ENCODE assay signal across 8 cellular contexts in genomic region chr12:123363743-123364531, GRCh38. TPM values are rescaled to one million over a fixed set of nuclear protein-coding genes. Genes with fewer than 3 reads are reported as not detected.
DNase-seq lines count a peak whose midpoint lies in the region; ATAC-seq, FAIRE-seq and TF ChIP-seq lines count a peak whose summit lies in the region.

No MANE protein-coding gene starts in this region.

- no peak for FAIRE-seq in keratinocyte (lab: Jason Lieb, UNC)

- ATAC-seq in HG03196 (IDR thresholded peaks at IDR 0.05; ENCODE audit: unreplicated experiment), result peak; percentile 14
- ATAC-seq in T-cell (replicated peaks in 1 of 4), result peak in 1 of 4 experiments; percentile 5

- H3K9me3 ChIP-seq in cardiac muscle cell (ENCODE audit: low read depth) (no peaks in the 10 kb centered on the region), keratinocyte (ENCODE audit: control insufficient read depth, low read depth, low read length) (no peaks in the 10 kb centered on the region)

- peak overlapping the region; percentile 33 for H2AFZ ChIP-seq in keratinocyte (ENCODE audit: control insufficient read depth, low read length)

- H3K36me3 Mint-ChIP-seq in T-cell, result no peaks in the 10 kb centered on the region
- no peaks in the 10 kb centered on the region for H3K36me3 Mint-ChIP-seq in brain

- H3K4me1 ChIP-seq in cardiac muscle cell (ENCODE audit: low read depth) (peaks cover 11% of the 10 kb centered on the region), keratinocyte (ENCODE audit: control insufficient read depth, extremely low read depth, insufficient read depth, low read length) (peaks cover 8% of the 10 kb centered on the region)

- H3K27ac Mint-ChIP-seq in T-cell (peak overlapping the region; percentile 83 to 88), brain (peak overlapping the region; percentile 87 to 91 (median 90))

- H4K20me1 ChIP-seq in keratinocyte (ENCODE audit: control insufficient read depth, extremely low read depth, insufficient read depth, low read length), result no peaks in the 10 kb centered on the region

- dilution Hi-C loops in keratinocyte (cut with MboI; ENCODE audit: extremely low pct_ligation_motif_present, low sequenced_read_pairs), result no loop called here

- POLR2A ChIA-PET in T-cell (lab: Charles Lee), result interaction anchor here in 1 of 2 donors (0.6 kb wide), 1 partner anchor 61 kb away, joined by 3 read pairs; no protein-coding TSS in a partner anchor

- H3K4me3 ChIP-seq in cardiac muscle cell (peak overlapping the region; percentile 95), keratinocyte (ENCODE audit: control insufficient read depth in 2 of 3, extremely low read depth in 1 of 3, insufficient read depth in 2 of 3, low read depth in 1 of 3, low read length in 3 of 3) (peak overlapping the region; percentile 74 to 91 (median 89))

- H3K4me1 Mint-ChIP-seq in T-cell, result peaks cover 28 to 35% (median 31%) of the 10 kb centered on the region in 3 donors
- peaks cover 29% of the 10 kb centered on the region for H3K4me1 Mint-ChIP-seq in brain

- no peaks in the 10 kb centered on the region for H3K9me1 ChIP-seq in keratinocyte (ENCODE audit: control insufficient read depth, extremely low read depth, insufficient read depth, low read length)

- peak; percentile 17 to 31 for DNase-seq in cardiac muscle cell (ENCODE audit: low read depth in 1 of 2, low spot score in 1 of 2)
- DNase-seq in cardiac septum (ENCODE audit: low spot score), result no peak
- peak in 22 of 34 experiments; percentile 5 to 36 (median 18) for DNase-seq in T-cell
- no peak for DNase-seq in keratinocyte (ENCODE audit: low read depth, low spot score)
- peak; percentile 25 for DNase-seq in stimulated activated CD4-positive, alpha-beta T cell treated with anti-CD3 and anti-CD28 coated beads, Interleukin-1b, Interleukin-23, amount 100 ng/mL, for 48 hours
- DNase-seq in NCI-H774 (lab: John Stamatoyannopoulos, UW), result no peak

- H3K4me3 Mint-ChIP-seq in T-cell, result peak overlapping the region; percentile 84 to 90 (median 86)
- peak overlapping the region; percentile 89 to 96 (median 96) for H3K4me3 Mint-ChIP-seq in brain

- H3K79me2 ChIP-seq in keratinocyte (ENCODE audit: control insufficient read depth, insufficient read depth, low read length), result peaks cover 54% of the 10 kb centered on the region

- H3K9ac ChIP-seq in keratinocyte (ENCODE audit: control insufficient read depth, extremely low read depth, insufficient read depth, low read length), result peak overlapping the region; percentile 93

- peak overlapping the region; percentile 90 for H3K4me2 ChIP-seq in keratinocyte (ENCODE audit: control insufficient read depth, extremely low read depth, insufficient read depth, low read depth, low read length)

- CTCF ChIA-PET in T-cell (lab: Charles Lee), result interaction anchor here (0.5 to 2.2 kb wide), 2 partner anchors 20 to 131 kb away, joined by 5 to 14 read pairs; partner anchors contain the start of genes KMT5A (in 1 of the 2) and MPHOSPH9 (in 1 of the 2)

- intact Hi-C loops in cardiac septum (cut with DNase I), result loop anchor here (2.0 to 5.0 kb wide), 3 partner anchors 19 to 218 kb away; partner anchors contain the start of gene TMED2

- no peak for TF ChIP-seq CTCF in cardiac muscle cell (IDR thresholded peaks at IDR 0.05; ENCODE audit: low read depth, low read length)
- no peak for TF ChIP-seq CTCF in brain (conservative IDR thresholded peaks at IDR 0.05)
- TF ChIP-seq CTCF in keratinocyte (optimal IDR thresholded peaks at IDR 0.05 in 1 of 3, IDR thresholded peaks at IDR 0.05 in 1 of 3, conservative IDR thresholded peaks at IDR 0.05 in 1 of 3; ENCODE audit: extremely low read depth in 1 of 3, insufficient read depth in 2 of 3, low read length in 3 of 3), result no peak

- H3K27me3 ChIP-seq in cardiac muscle cell (no peaks in the 10 kb centered on the region), keratinocyte (ENCODE audit: control insufficient read depth, extremely low read depth, insufficient read depth, low read length) (no peaks in the 10 kb centered on the region)

- peak overlapping the region; percentile 94 for H3K27ac ChIP-seq in cardiac muscle cell
- peak overlapping the region; percentile 81 for H3K27ac ChIP-seq in keratinocyte (ENCODE audit: control insufficient read depth, insufficient read depth, low read length)

- H3K36me3 ChIP-seq in cardiac muscle cell, result no peaks in the 10 kb centered on the region
- H3K36me3 ChIP-seq in keratinocyte (ENCODE audit: control insufficient read depth in 2 of 2, extremely low read depth in 1 of 2, insufficient read depth in 2 of 2, low read length in 2 of 2), result no peaks in the 10 kb centered on the region

- H3K9me3 Mint-ChIP-seq in T-cell, result no peaks in the 10 kb centered on the region
- H3K9me3 Mint-ChIP-seq in brain, result peaks cover 0 to 3% (median 0%) of the 10 kb centered on the region in 5 experiments

- H3K27me3 Mint-ChIP-seq in T-cell (no peaks in the 10 kb centered on the region), brain (peaks cover 4% of the 10 kb centered on the region)

RNA-seq across cellular contexts. Expression of gene SBNO1, which starts 0.7 kb away (rescaled TPM):
- total RNA-seq in cardiac muscle cell, result 10.3 and 17.7 TPM in 2 replicates
- polyA plus RNA-seq in cardiac muscle cell, result 10.4 and 21.4 TPM in 2 replicates
- total RNA-seq in cardiac septum, result 25.3 TPM
- total RNA-seq in T-cell, result 10 to 100 TPM; 36.1 to 42.1 (median 38.6) TPM
- 5.5 TPM for polyA plus RNA-seq in brain (ENCODE audit: insufficient read depth, low read depth, low replicate concordance)
- polyA plus RNA-seq in keratinocyte, result 11.0 to 18.4 TPM (median 12.0 TPM) in 3 replicates
- polyA plus RNA-seq in keratinocyte (2011; ENCODE audit: low read depth), result 40.5 TPM
- polyA plus RNA-seq in keratinocyte (2011; cell fraction: cytosol; rRNA removed), result 7.3 and 11.4 TPM in 2 replicates
- 11.7 and 15.2 TPM in 2 replicates for polyA plus RNA-seq in keratinocyte (2011; cell fraction: nucleus; rRNA removed)
- polyA plus RNA-seq in keratinocyte (2012; ENCODE audit: low replicate concordance), result 19.2 and 21.2 TPM in 2 replicates
- 9.0 to 42.9 TPM (median 18.4 TPM) in 3 replicates for polyA minus RNA-seq in keratinocyte
- polyA minus RNA-seq in keratinocyte (2011; cell fraction: cytosol; rRNA and poly(A)+ RNA removed), result 14.4 TPM
- 14.5 and 32.3 TPM in 2 replicates for polyA minus RNA-seq in keratinocyte (2011; cell fraction: nucleus; rRNA and poly(A)+ RNA removed)

RNA-seq across cellular contexts. Expression of gene KMT5A, which starts 20.0 kb away (rescaled TPM):
- total RNA-seq in cardiac muscle cell (34.2 and 63.3 TPM in 2 replicates), cardiac septum (36.4 TPM), T-cell (10 to 100 TPM; 21.1 to 34.2 (median 31.8) TPM)
- polyA plus RNA-seq in cardiac muscle cell (35.4 and 48.3 TPM in 2 replicates), brain (ENCODE audit: insufficient read depth, low read depth, low replicate concordance) (20.1 TPM), keratinocyte (19.4 to 39.2 TPM (median 28.6 TPM) in 3 replicates)
- polyA plus RNA-seq in keratinocyte (2011; ENCODE audit: low read depth), result 38.0 TPM
- polyA plus RNA-seq in keratinocyte (2011; cell fraction: cytosol; rRNA removed), result 32.0 and 35.0 TPM in 2 replicates
- polyA plus RNA-seq in keratinocyte (2011; cell fraction: nucleus; rRNA removed), result 32.9 and 35.2 TPM in 2 replicates
- polyA plus RNA-seq in keratinocyte (2012; ENCODE audit: low replicate concordance), result 28.7 and 34.0 TPM in 2 replicates
- polyA minus RNA-seq in keratinocyte, result 11.3 to 18.4 TPM (median 18.2 TPM) in 3 replicates
- polyA minus RNA-seq in keratinocyte (2011; cell fraction: cytosol; rRNA and poly(A)+ RNA removed), result 21.7 TPM
- polyA minus RNA-seq in keratinocyte (2011; cell fraction: nucleus; rRNA and poly(A)+ RNA removed), result 10.3 and 15.3 TPM in 2 replicates

Comparison
In these comparisons a context has a peak if more than half of its experiments do, and no peak if none do; other contexts are left out.
1. DNase-seq: peak in cardiac muscle cell (2 of 2), T-cell (22 of 34) and stimulated activated CD4-positive, alpha-beta T cell treated with anti-CD3 and anti-CD28 coated beads, Interleukin-1b, Interleukin-23, amount 100 ng/mL, for 48 hours (single experiment); none in cardiac septum (single experiment), keratinocyte (single experiment) and NCI-H774 (single experiment).